Comparison of ENCODE assay signal across 22 cellular contexts in genomic region chr5:38662088-38662487, GRCh38.
DNase-seq lines count a peak whose midpoint lies in the region; ATAC-seq and TF ChIP-seq lines count a peak whose summit lies in the region.
"Had no signal": no experiment of that assay in that cellular context is flagged by ENCODE, and none has a peak within 500 bp of the region (broad histone marks: within the 10 kb centered on the region; RNA-seq: fewer than 3 reads in every experiment).

No MANE protein-coding gene starts in this region.

- no peaks in the 10 kb centered on the region for H3K27me3 ChIP-seq in ascending aorta
- H3K27me3 ChIP-seq in skeletal muscle tissue (ENCODE audit: control insufficient read depth in 3 of 3, insufficient read depth in 3 of 3, low read length in 3 of 3) = no peaks in the 10 kb centered on the region
- no peaks in the 10 kb centered on the region for H3K27me3 ChIP-seq in MG63

- peak; percentile 63 for DNase-seq in NCI-H510A treated with DMSO at 0.1 percent for 48 hours (lab: John Stamatoyannopoulos, UW)
- no peak for DNase-seq in NCI-H510A (lab: John Stamatoyannopoulos, UW)
- no peak for DNase-seq in ascending aorta (ENCODE audit: low spot score in 2 of 2)
- no peak for DNase-seq in left ventricle myocardium superior
- no peak for DNase-seq in KG1 (lab: John Stamatoyannopoulos, UW)
- DNase-seq in MG63 = no peak
- DNase-seq in T-helper 9 cell = no peak
- DNase-seq: ACHN; Caco-2; CD4-positive, alpha-beta memory T cell; DMS153; H9; HFFc6; NCI-H1092; NCI-H1436 treated with DMSO at 0.1 percent for 48 hours; NCI-H1930; NCI-H524 treated with DMSO at 0.1 percent for 48 hours; RPMI8226; SIG-M5 had no signal

- peak overlapping the region in 1 of 2 donors; percentile 8 for H3K4me3 ChIP-seq in ascending aorta
- no peak overlapping the region for H3K4me3 ChIP-seq in skeletal muscle tissue (ENCODE audit: low read length in 3 of 3)
- no peak overlapping the region for H3K4me3 ChIP-seq in MG63
- H3K4me3 ChIP-seq: BLaER1 treated with 17β-estradiol and CSF1 and Interleukin-3, amounts not matched to agents 10 nM and 100 nM had no signal

- intact Hi-C loops in ascending aorta (cut with DNase I) (no loop called here), left ventricle myocardium superior (cut with micrococcal nuclease) (loop anchor here (10.0 kb wide), 1 partner anchor 107 kb away; the partner anchor contains the start of gene LIFR)

- H3K9ac ChIP-seq in skeletal muscle tissue (ENCODE audit: low read depth in 1 of 3, low read length in 3 of 3) = no peak overlapping the region
- H3K9ac ChIP-seq: BLaER1 treated with 17β-estradiol and CSF1 and Interleukin-3, amounts not matched to agents 10 nM and 100 nM had no signal

- TF ChIP-seq CTCF in ascending aorta (IDR thresholded peaks at IDR 0.05) = no peak

- H3K9me3 ChIP-seq in ascending aorta (no peaks in the 10 kb centered on the region), skeletal muscle tissue (ENCODE audit: control insufficient read depth in 3 of 3, low read length in 3 of 3) (no peaks in the 10 kb centered on the region), MG63 (no peaks in the 10 kb centered on the region)
- H3K9me3 ChIP-seq: BLaER1 treated with 17β-estradiol and CSF1 and Interleukin-3, amounts not matched to agents 10 nM and 100 nM; Caco-2 had no signal

- H3K27ac ChIP-seq in ascending aorta (peak overlapping the region; percentile 7 to 50), skeletal muscle tissue (ENCODE audit: low read depth, low read length) (peak overlapping the region; percentile 36)
- H3K27ac ChIP-seq: 22Rv1; BLaER1 treated with 17β-estradiol and CSF1 and Interleukin-3, amounts not matched to agents 10 nM and 100 nM had no signal

- ATAC-seq in left ventricle myocardium superior = peak; percentile 51

- no peaks in the 10 kb centered on the region for H3K36me3 ChIP-seq in ascending aorta
- H3K36me3 ChIP-seq in skeletal muscle tissue (ENCODE audit: control insufficient read depth in 3 of 3, insufficient read depth in 3 of 3, low read length in 3 of 3) = no peaks in the 10 kb centered on the region
- no peaks in the 10 kb centered on the region for H3K36me3 ChIP-seq in MG63
- H3K36me3 ChIP-seq: BLaER1 treated with 17β-estradiol and CSF1 and Interleukin-3, amounts not matched to agents 10 nM and 100 nM had no signal

- H3K4me1 ChIP-seq in ascending aorta (peaks cover 6 to 27% of the 10 kb centered on the region in 2 donors), skeletal muscle tissue (ENCODE audit: control insufficient read depth in 3 of 3, insufficient read depth in 3 of 3, low read length in 3 of 3) (peaks cover 11 to 15% (median 15%) of the 10 kb centered on the region in 3 donors)
- H3K4me1 ChIP-seq: BLaER1 treated with 17β-estradiol and CSF1 and Interleukin-3, amounts not matched to agents 10 nM and 100 nM had no signal
